In the genomic region with DNA sequence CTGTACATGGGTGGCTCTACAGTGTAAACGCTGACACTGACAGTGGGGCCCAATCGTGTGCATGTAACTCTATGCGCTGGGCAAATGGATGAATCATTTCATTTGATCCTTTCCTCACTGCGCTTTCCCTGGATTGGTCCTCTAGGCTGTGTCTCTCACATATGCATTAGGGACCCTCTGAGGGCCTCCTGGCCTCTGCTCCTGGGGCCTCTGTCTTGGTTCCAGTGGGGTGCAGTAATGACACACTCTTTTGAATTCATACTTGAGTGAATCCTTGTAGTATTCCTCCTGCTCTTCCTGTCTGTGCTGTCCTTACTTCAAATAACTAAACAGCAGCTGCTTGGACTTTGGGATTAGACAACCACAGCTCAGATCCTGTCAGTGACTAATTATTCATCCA, we compare ENCODE assay signal across 1 cellular context.
TF ChIP-seq lines count a peak whose summit lies in the region.

No MANE protein-coding gene starts in this region.

TF ChIP-seq in HCT116, 20 proteins besides CTCF, POLR2A, EP300 and RAD21 (continued from another document):
- TF ChIP-seq SIN3A (IDR thresholded peaks at IDR 0.05; ENCODE audit: low read depth) (no peak), TCF7L2 (IDR thresholded peaks at IDR 0.05; ENCODE audit: borderline replicate concordance, extremely low read depth, insufficient read depth, insufficient read length) (no peak), ELF1 (IDR thresholded peaks at IDR 0.05; ENCODE audit: borderline replicate concordance, low read depth) (no peak), JUND (IDR thresholded peaks at IDR 0.05) (no peak), EZH2phosphoT487 (IDR thresholded peaks at IDR 0.05; ENCODE audit: borderline replicate concordance) (no peak), FOSL1 (IDR thresholded peaks at IDR 0.05; ENCODE audit: low read depth) (no peak), YY1 (IDR thresholded peaks at IDR 0.05; ENCODE audit: extremely low read depth, insufficient replicate concordance, low read depth, low read length) (no peak), ZNF274 (IDR thresholded peaks at IDR 0.05; ENCODE audit: low read depth, low read length) (no peak), EGR1 (IDR thresholded peaks at IDR 0.05; ENCODE audit: low read depth) (no peak), POLR2AphosphoS5 (IDR thresholded peaks at IDR 0.05; ENCODE audit: low read depth, low read length) (no peak)
- TF ChIP-seq, protein P1, sequence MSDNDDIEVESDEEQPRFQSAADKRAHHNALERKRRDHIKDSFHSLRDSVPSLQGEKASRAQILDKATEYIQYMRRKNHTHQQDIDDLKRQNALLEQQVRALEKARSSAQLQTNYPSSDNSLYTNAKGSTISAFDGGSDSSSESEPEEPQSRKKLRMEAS (IDR thresholded peaks at IDR 0.05): no peak
TF ChIP-seq in HCT116: peak in this region for 0.
